Comparison of ENCODE assay signal across 14 cellular contexts in genomic region chr5:39755986-39756385, GRCh38.
DNase-seq lines count a peak whose midpoint lies in the region; ATAC-seq, FAIRE-seq and TF ChIP-seq lines count a peak whose summit lies in the region.
"Had no signal": no experiment of that assay in that cellular context is flagged by ENCODE, and none has a peak within 500 bp of the region (broad histone marks: within the 10 kb centered on the region; RNA-seq: fewer than 3 reads in every experiment).

No MANE protein-coding gene starts in this region.

- H3K4me2 ChIP-seq in A549: peak overlapping the region; percentile 30

- H3K27me3 ChIP-seq in sigmoid colon (no peaks in the 10 kb centered on the region), BE2C (no peaks in the 10 kb centered on the region)
- H3K27me3 ChIP-seq: upper lobe of left lung had no signal

- no peak for TF ChIP-seq POLR2A in A549 (IDR thresholded peaks at IDR 0.05; ENCODE audit: low read length)
- TF ChIP-seq POLR2A in sigmoid colon (IDR thresholded peaks at IDR 0.05): no peak

- no peak for TF ChIP-seq CTCF in A549 (IDR thresholded peaks at IDR 0.05)
- TF ChIP-seq CTCF in HFFc6 (IDR thresholded peaks at IDR 0.05): no peak
- TF ChIP-seq CTCF in sigmoid colon (IDR thresholded peaks at IDR 0.05): no peak
- no peak for TF ChIP-seq CTCF in BE2C (IDR thresholded peaks at IDR 0.05; ENCODE audit: low read depth, low read length)

- peak overlapping the region; percentile 80 for H3K27ac Mint-ChIP-seq in HFFc6
- H3K27ac Mint-ChIP-seq: activated B cell treated with CpG ODN at 0.5 μM for 24 hours; activated naive CD8-positive, alpha-beta T cell; CD4-positive, CD25-positive, alpha-beta regulatory T cell had no signal

- TF ChIP-seq RAD21 in A549 (conservative IDR thresholded peaks at IDR 0.05 in 1 of 2, IDR thresholded peaks at IDR 0.05 in 1 of 2): no peak; a peak in 1 of 5 replicates

- peak; percentile 64 to 80; a peak in 5 of 6 replicates for ATAC-seq in A549

- TF ChIP-seq EP300 in A549 (IDR thresholded peaks at IDR 0.05) (peak; percentile 58 to 77; a peak in 3 of 5 replicates), sigmoid colon (IDR thresholded peaks at IDR 0.05) (no peak)

- H3K9me3 ChIP-seq in A549: peaks cover 2% of the 10 kb centered on the region; the same call in 1 of the 3 replicates
- no peaks in the 10 kb centered on the region for H3K9me3 ChIP-seq in sigmoid colon
- no peaks in the 10 kb centered on the region for H3K9me3 ChIP-seq in BE2C
- H3K9me3 ChIP-seq: upper lobe of left lung had no signal

- no peaks in the 10 kb centered on the region for H3K36me3 ChIP-seq in sigmoid colon
- H3K36me3 ChIP-seq in BE2C: no peaks in the 10 kb centered on the region
- H3K36me3 ChIP-seq: upper lobe of left lung had no signal

- peaks cover 40% of the 10 kb centered on the region for H3K4me1 ChIP-seq in A549
- H3K4me1 ChIP-seq in sigmoid colon: no peaks in the 10 kb centered on the region
- H3K4me1 ChIP-seq in BE2C: no peaks in the 10 kb centered on the region
- H3K4me1 ChIP-seq: upper lobe of left lung had no signal

- peak overlapping the region; percentile 41; the same call in 1 of the 2 replicates for H3K4me3 Mint-ChIP-seq in HFFc6
- H3K4me3 Mint-ChIP-seq: activated B cell treated with CpG ODN at 0.5 μM for 24 hours; activated naive CD8-positive, alpha-beta T cell; CD4-positive, CD25-positive, alpha-beta regulatory T cell had no signal

- H3K27me3 Mint-ChIP-seq in HFFc6 (ENCODE audit: insufficient read depth): no peaks in the 10 kb centered on the region
- H3K27me3 Mint-ChIP-seq: activated B cell treated with CpG ODN at 0.5 μM for 24 hours; CD4-positive, CD25-positive, alpha-beta regulatory T cell had no signal

- POLR2A ChIA-PET in A549 (lab: Yijun Ruan, JAX): no interaction called here

- H3K4me3 ChIP-seq in A549 (no peak overlapping the region), sigmoid colon (no peak overlapping the region), BE2C (ENCODE audit: low read depth, low read length) (no peak overlapping the region)
- H3K4me3 ChIP-seq: upper lobe of left lung had no signal

- peaks cover 48% of the 10 kb centered on the region for H3K4me1 Mint-ChIP-seq in HFFc6 (ENCODE audit: low read depth)
- H3K4me1 Mint-ChIP-seq: activated B cell treated with CpG ODN at 0.5 μM for 24 hours; CD4-positive, CD25-positive, alpha-beta regulatory T cell had no signal

- H3K27ac ChIP-seq in A549 (peak overlapping the region; percentile 74 to 88), sigmoid colon (no peak overlapping the region)
- H3K27ac ChIP-seq: upper lobe of left lung had no signal

- no peaks in the 10 kb centered on the region for H3K9me3 Mint-ChIP-seq in HFFc6

- FAIRE-seq in A549 (lab: Jason Lieb, UNC): no peak
- FAIRE-seq: frontal cortex had no signal

- CTCF ChIA-PET in A549 (lab: Yijun Ruan, JAX): interaction anchor here (1.2 to 1.3 kb wide), 2 partner anchors 15 to 192 kb away, joined by 3 to 4 read pairs; no protein-coding TSS in a partner anchor

- intact Hi-C loops in sigmoid colon (cut with DNase I): no loop called here

- peak; percentile 12 to 86 for DNase-seq in A549 (ENCODE audit: low read depth in 1 of 2, low spot score in 1 of 2)
- DNase-seq in HFFc6: peak; percentile 92
- DNase-seq in astrocyte of the hippocampus (ENCODE audit: low read depth, low spot score): peak; percentile 90
- DNase-seq in iPS-NIHi11 (ENCODE audit: low spot score): peak; percentile 10
- no peak for DNase-seq in sigmoid colon
- DNase-seq in NCI-H1694 treated with DMSO at 0.1 percent for 48 hours (lab: John Stamatoyannopoulos, UW): no peak
- DNase-seq in HUDEP-2 (lab: John Stamatoyannopoulos, UW; ENCODE audit: unreplicated experiment in 76 of 76): no peak
- DNase-seq in BE2C: no peak
- DNase-seq: activated B cell treated with CpG ODN at 0.5 μM for 24 hours; CD4-positive, CD25-positive, alpha-beta regulatory T cell; NK-92 treated with Interleukin-12 subunit alpha and Interleukin-12 subunit beta, amount 100 ng/mL, for 24 hours; upper lobe of left lung had no signal

- H3K36me3 Mint-ChIP-seq in HFFc6 (ENCODE audit: low read depth): peaks cover 9% of the 10 kb centered on the region; the same call in 1 of the 2 replicates
- H3K36me3 Mint-ChIP-seq: activated naive CD8-positive, alpha-beta T cell; CD4-positive, CD25-positive, alpha-beta regulatory T cell had no signal

TF ChIP-seq in A549, 52 proteins besides CTCF, POLR2A, EP300 and RAD21 (continues in another document):
- 0 out of 3 replicates have a peak, but pooled peaks have one; percentile 12 for TF ChIP-seq BCL3 (IDR thresholded peaks at IDR 0.05)
- no peak for TF ChIP-seq RNF2 (IDR thresholded peaks at IDR 0.05; ENCODE audit: borderline replicate concordance, low read depth)
- peak; percentile 61 to 74; a peak in 2 of 5 replicates for TF ChIP-seq JUN (IDR thresholded peaks at IDR 0.05)
- no peak for TF ChIP-seq HEYL (CRISPR knock-in tag; IDR thresholded peaks at IDR 0.05)
- TF ChIP-seq MAFK (IDR thresholded peaks at IDR 0.05; ENCODE audit: partially characterized antibody): peak; percentile 99
- TF ChIP-seq FOSB (CRISPR knock-in tag; IDR thresholded peaks at IDR 0.05): no peak
- peak; percentile 92 for TF ChIP-seq JUNB (IDR thresholded peaks at IDR 0.05)
- no peak for TF ChIP-seq HOXB5 (CRISPR knock-in tag; IDR thresholded peaks at IDR 0.05)
- no peak for TF ChIP-seq SREBF2 (IDR thresholded peaks at IDR 0.05)
- TF ChIP-seq USF2 (IDR thresholded peaks at IDR 0.05): no peak
- no peak for TF ChIP-seq HMGXB4 (CRISPR knock-in tag; IDR thresholded peaks at IDR 0.05; ENCODE audit: borderline replicate concordance)
- TF ChIP-seq ELK1 (IDR thresholded peaks at IDR 0.05; ENCODE audit: low read depth, low read length): no peak
- no peak for TF ChIP-seq HDAC2 (IDR thresholded peaks at IDR 0.05)
- TF ChIP-seq E2F6 (IDR thresholded peaks at IDR 0.05; ENCODE audit: borderline replicate concordance, low read depth): no peak
- no peak for TF ChIP-seq NR3C1 (IDR thresholded peaks at IDR 0.05)
- TF ChIP-seq ZSCAN20 (CRISPR knock-in tag; IDR thresholded peaks at IDR 0.05): no peak
- no peak for TF ChIP-seq PHF8 (IDR thresholded peaks at IDR 0.05; ENCODE audit: borderline replicate concordance, low read depth)
- no peak for TF ChIP-seq CHD2 (IDR thresholded peaks at IDR 0.05; ENCODE audit: low read length, partially characterized antibody)
- TF ChIP-seq RFX5 (IDR thresholded peaks at IDR 0.05): no peak
- TF ChIP-seq NPAS2 (CRISPR knock-in tag; IDR thresholded peaks at IDR 0.05; ENCODE audit: borderline replicate concordance): no peak
- peak; percentile 49 to 55 for TF ChIP-seq CEBPB (IDR thresholded peaks at IDR 0.05)
- TF ChIP-seq HOXA7 (CRISPR knock-in tag; IDR thresholded peaks at IDR 0.05): 0 out of 2 replicates have a peak, but pooled peaks have one; percentile 24
- no peak for TF ChIP-seq ZNF302 (CRISPR knock-in tag; IDR thresholded peaks at IDR 0.05)
- peak; percentile 95 for TF ChIP-seq NFE2L2 (conservative IDR thresholded peaks at IDR 0.05; ENCODE audit: low read length)
- no peak for TF ChIP-seq MAZ (IDR thresholded peaks at IDR 0.05; ENCODE audit: borderline replicate concordance, low read depth, low read length)

Comparison
In these comparisons a context has a peak if more than half of its experiments do, and no peak if none do; other contexts are left out.
1. DNase-seq: peak in A549 (2 of 2), HFFc6 (single experiment), astrocyte of the hippocampus (single experiment) and iPS-NIHi11 (single experiment); none in sigmoid colon (single experiment), NCI-H1694 treated with DMSO at 0.1 percent for 48 hours (single experiment), HUDEP-2 (0 of 76) and BE2C (single experiment).
2. H3K27ac ChIP-seq: peak in A549 (2 of 2); none in sigmoid colon (0 of 4).